Comparison of ENCODE assay signal across 10 cellular contexts in the genomic region with DNA sequence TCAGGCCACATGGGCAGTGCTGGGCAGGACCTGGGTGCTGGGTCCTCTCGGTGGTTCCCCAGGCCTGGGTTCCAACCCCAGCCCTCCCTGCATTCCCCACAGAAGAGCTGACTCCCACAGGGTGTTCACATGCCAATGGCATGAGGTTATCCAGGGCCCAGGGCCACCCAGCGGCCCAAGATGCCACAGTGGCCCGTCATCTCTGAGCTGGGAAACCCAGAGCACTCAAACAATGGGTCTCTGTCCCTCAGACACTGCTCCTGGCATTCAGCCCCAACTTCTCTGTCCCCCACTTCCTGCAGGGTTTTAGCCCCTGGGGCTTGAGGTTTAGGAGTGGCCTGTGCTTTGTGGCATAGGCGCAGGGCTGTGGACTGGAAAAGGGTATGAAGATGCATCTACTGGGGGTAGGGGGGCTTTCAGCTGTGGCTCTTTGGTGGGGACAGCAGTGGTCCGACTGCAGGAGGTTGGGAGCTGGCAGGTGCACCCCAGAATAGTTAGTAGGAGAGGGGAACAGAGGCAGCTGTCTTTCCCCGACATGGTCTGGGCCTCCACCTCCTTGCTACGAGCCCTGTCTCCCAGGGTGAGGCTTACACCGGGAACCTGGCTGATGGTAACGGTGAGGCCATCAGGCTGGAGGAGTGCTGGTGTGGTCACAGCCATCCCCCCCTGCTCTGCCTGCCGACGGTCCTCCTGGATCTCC. TPM values are rescaled to one million over a fixed set of nuclear protein-coding genes. Genes with fewer than 3 reads are reported as not detected.
DNase-seq lines count a peak whose midpoint lies in the region; ATAC-seq and TF ChIP-seq lines count a peak whose summit lies in the region.
"Had no signal": no experiment of that assay in that cellular context is flagged by ENCODE, and none has a peak within 500 bp of the region (broad histone marks: within the 10 kb centered on the region; RNA-seq: fewer than 3 reads in every experiment).

No MANE protein-coding gene starts in this region.

- H3K9ac ChIP-seq in fibroblast of lung (ENCODE audit: insufficient read depth, low read length): peak overlapping the region; percentile 91

- peaks cover 24% of the 10 kb centered on the region for H3K36me3 ChIP-seq in fibroblast of lung (ENCODE audit: control insufficient read depth, insufficient read depth, low read length)

- CTCF ChIA-PET in RWPE1 (lab: Yijun Ruan, JAX): interaction anchor here (0.5 to 8.3 kb wide), 17 partner anchors 10 to 1229 kb away, joined by 3 to 112 read pairs (median 4); a partner anchor contains a TSS

- H3K9me3 ChIP-seq in fibroblast of lung (ENCODE audit: control insufficient read depth, insufficient read depth, low read depth, low read length): no peaks in the 10 kb centered on the region

- H3K4me2 ChIP-seq in fibroblast of lung (ENCODE audit: extremely low read depth, insufficient read depth, low read length): peak overlapping the region; percentile 79

- H2AFZ ChIP-seq in fibroblast of lung (ENCODE audit: low read length): no peak overlapping the region

- H3K4me1 ChIP-seq in fibroblast of lung (ENCODE audit: control insufficient read depth, extremely low read depth, insufficient read depth, low read length): peaks cover 43% of the 10 kb centered on the region

- ATAC-seq in HG02970 (IDR thresholded peaks at IDR 0.05; ENCODE audit: low FRiP score, unreplicated experiment): no peak
- ATAC-seq: stimulated activated naive B cell treated with anti-CD40 and anti-IgM and Interleukin-4, amounts not matched to agents 10 μg/mL and 1 μg/mL and 100 μg/mL, for 72 hours had no signal

- peak overlapping the region; percentile 54 to 77 (median 58) for H3K4me3 ChIP-seq in fibroblast of lung (replicated peaks in 1 of 4; ENCODE audit: control extremely low read depth in 1 of 4, insufficient read depth in 1 of 4, low read depth in 3 of 4, low read length in 4 of 4)

- TF ChIP-seq CTCF in RWPE1 (conservative IDR thresholded peaks at IDR 0.05; ENCODE audit: low read depth): no peak
- no peak for TF ChIP-seq CTCF in fibroblast of lung (conservative IDR thresholded peaks at IDR 0.05 in 1 of 2, IDR thresholded peaks at IDR 0.05 in 1 of 2; ENCODE audit: low read depth in 1 of 2, low read length in 2 of 2)
- TF ChIP-seq CTCF in neural crest cell (conservative IDR thresholded peaks at IDR 0.05): no peak
- no peak for TF ChIP-seq CTCF in endothelial cell (IDR thresholded peaks at IDR 0.05; ENCODE audit: unreplicated experiment)

- H3K79me2 ChIP-seq in fibroblast of lung (ENCODE audit: control insufficient read depth, insufficient read depth, low read length): peaks cover 18% of the 10 kb centered on the region

- POLR2A ChIA-PET in RWPE1 (lab: Yijun Ruan, JAX; ENCODE audit: low non-redundant PET): no interaction called here

- H4K20me1 ChIP-seq in fibroblast of lung (ENCODE audit: control insufficient read depth, extremely low read depth, insufficient read depth, low read length): no peaks in the 10 kb centered on the region

- H3K27me3 Mint-ChIP-seq in neural crest cell (ENCODE audit: low read depth) (no peaks in the 10 kb centered on the region), endothelial cell (ENCODE audit: unreplicated experiment) (peaks cover 5% of the 10 kb centered on the region)

- in situ Hi-C loops in ACHN (cut with HindIII; ENCODE audit: low pct_ligation_motif_present, low pct_unique_long_range_greater_than_20kb, low sequenced_read_pairs) (no loop called here), G401 (cut with HindIII; ENCODE audit: low sequenced_read_pairs) (no loop called here)

- H3K4me1 Mint-ChIP-seq in neural crest cell: peaks cover 19% of the 10 kb centered on the region
- H3K4me1 Mint-ChIP-seq in endothelial cell (ENCODE audit: unreplicated experiment): peaks cover 22% of the 10 kb centered on the region

- H3K27ac ChIP-seq in RWPE1: peak overlapping the region; percentile 99
- H3K27ac ChIP-seq in fibroblast of lung (ENCODE audit: insufficient read depth, low read length): peak overlapping the region; percentile 95

- H3K4me3 Mint-ChIP-seq in neural crest cell (no peak overlapping the region), endothelial cell (ENCODE audit: unreplicated experiment) (no peak overlapping the region)
- H3K4me3 Mint-ChIP-seq: CD8-positive, alpha-beta memory T cell; stimulated activated naive B cell treated with anti-CD40 and anti-IgM and Interleukin-4, amounts not matched to agents 10 μg/mL and 1 μg/mL and 100 μg/mL, for 72 hours had no signal

- DNase-seq in ACHN (peak; percentile 92), RWPE1 (ENCODE audit: low spot score) (peak; percentile 90), fibroblast of lung (ENCODE audit: low read depth in 2 of 2) (peak; percentile 58 to 96), neural crest cell (ENCODE audit: low read depth, low spot score) (no peak), G401 (ENCODE audit: low spot score) (no peak), NK-92 (lab: John Stamatoyannopoulos, UW; ENCODE audit: unreplicated experiment) (no peak), endothelial cell (ENCODE audit: low spot score) (no peak)
- DNase-seq: CD8-positive, alpha-beta memory T cell; stimulated activated naive B cell treated with anti-CD40 and anti-IgM and Interleukin-4, amounts not matched to agents 10 μg/mL and 1 μg/mL and 100 μg/mL, for 72 hours had no signal

- H3K9me3 Mint-ChIP-seq in neural crest cell: no peaks in the 10 kb centered on the region
- no peaks in the 10 kb centered on the region for H3K9me3 Mint-ChIP-seq in endothelial cell (ENCODE audit: unreplicated experiment)
- H3K9me3 Mint-ChIP-seq: CD8-positive, alpha-beta memory T cell; stimulated activated naive B cell treated with anti-CD40 and anti-IgM and Interleukin-4, amounts not matched to agents 10 μg/mL and 1 μg/mL and 100 μg/mL, for 72 hours had no signal

- H3K27ac Mint-ChIP-seq in neural crest cell (ENCODE audit: unreplicated experiment) (peak overlapping the region; percentile 81), endothelial cell (ENCODE audit: unreplicated experiment) (no peak overlapping the region)
- H3K27ac Mint-ChIP-seq: CD8-positive, alpha-beta memory T cell; stimulated activated naive B cell treated with anti-CD40 and anti-IgM and Interleukin-4, amounts not matched to agents 10 μg/mL and 1 μg/mL and 100 μg/mL, for 72 hours had no signal

- no peaks in the 10 kb centered on the region for H3K27me3 ChIP-seq in fibroblast of lung (ENCODE audit: control insufficient read depth, insufficient read depth, low read length)

- H3K36me3 Mint-ChIP-seq in neural crest cell (ENCODE audit: low read depth) (no peaks in the 10 kb centered on the region), endothelial cell (ENCODE audit: low read depth, unreplicated experiment) (no peaks in the 10 kb centered on the region)
- H3K36me3 Mint-ChIP-seq: CD8-positive, alpha-beta memory T cell had no signal

RNA-seq across cellular contexts. Expression of a gene that starts 1.7 kb away (rescaled TPM):
- total RNA-seq in fibroblast of lung (14.4 and 38.0 TPM in 2 replicates), neural crest cell (0.33 TPM in 1 of 2 replicates, not detected in the other), endothelial cell (ENCODE audit: unreplicated experiment) (0.92 TPM)
- polyA plus RNA-seq in fibroblast of lung: 1.7 and 2.0 TPM in 2 replicates
- 17.5 and 33.4 TPM in 2 replicates for polyA plus RNA-seq in fibroblast of lung (2012)
- 17.4 and 25.3 TPM in 2 replicates for polyA minus RNA-seq in fibroblast of lung (ENCODE audit: low replicate concordance)
- total RNA-seq in G401 (2014; rRNA removed; shearing (Covaris generic)): 4.7 and 5.9 TPM in 2 replicates

RNA-seq across cellular contexts. Expression of a gene that starts 11.8 kb away (rescaled TPM):
- not detected in 2 replicates for total RNA-seq in fibroblast of lung
- polyA plus RNA-seq in fibroblast of lung: not detected in 2 replicates
- polyA plus RNA-seq in fibroblast of lung (2012): not detected in 2 replicates
- not detected in 2 replicates for polyA minus RNA-seq in fibroblast of lung (ENCODE audit: low replicate concordance)
- total RNA-seq in neural crest cell: not detected in 2 replicates
- not detected in 2 replicates for total RNA-seq in G401 (2014; rRNA removed; shearing (Covaris generic))
- total RNA-seq in endothelial cell (ENCODE audit: unreplicated experiment): not detected
- total RNA-seq: CD8-positive, alpha-beta memory T cell had no signal
- polyA plus RNA-seq: CD8-positive, alpha-beta memory T cell had no signal

RNA-seq across cellular contexts. Expression of a gene that starts 15.6 kb away (rescaled TPM):
- total RNA-seq in fibroblast of lung (8.9 and 9.2 TPM in 2 replicates), neural crest cell (22.8 and 27.5 TPM in 2 replicates), endothelial cell (ENCODE audit: unreplicated experiment) (17.7 TPM)
- polyA plus RNA-seq in fibroblast of lung: 8.2 and 11.0 TPM in 2 replicates
- 12.0 and 13.1 TPM in 2 replicates for polyA plus RNA-seq in fibroblast of lung (2012)
- polyA minus RNA-seq in fibroblast of lung (ENCODE audit: low replicate concordance): 1.0 and 4.3 TPM in 2 replicates
- 203 TPM in 2 replicates for total RNA-seq in G401 (2014; rRNA removed; shearing (Covaris generic))

RNA-seq across cellular contexts. Expression of a gene that starts 18.9 kb away (rescaled TPM):
- under 0.01 and 0.26 TPM in 2 replicates for total RNA-seq in fibroblast of lung
- polyA plus RNA-seq in fibroblast of lung: 0.11 and 0.43 TPM in 2 replicates
- polyA plus RNA-seq in fibroblast of lung (2012): 0.62 and 1.1 TPM in 2 replicates
- polyA minus RNA-seq in fibroblast of lung (ENCODE audit: low replicate concordance): 0.12 and 0.26 TPM in 2 replicates
- total RNA-seq in neural crest cell: 2.0 and 3.1 TPM in 2 replicates
- total RNA-seq in G401 (2014; rRNA removed; shearing (Covaris generic)): 1.0 and 3.1 TPM in 2 replicates
- total RNA-seq in endothelial cell (ENCODE audit: unreplicated experiment): 3.6 TPM

RNA-seq across cellular contexts. Expression of a gene that starts 31.3 kb away (rescaled TPM):
- under 0.01 TPM in 2 replicates for total RNA-seq in fibroblast of lung
- 0.33 and 0.40 TPM in 2 replicates for polyA plus RNA-seq in fibroblast of lung
- 0.35 and 0.68 TPM in 2 replicates for polyA plus RNA-seq in fibroblast of lung (2012)
- not detected in 2 replicates for polyA minus RNA-seq in fibroblast of lung (ENCODE audit: low replicate concordance)
- total RNA-seq in neural crest cell: 8.7 and 8.8 TPM in 2 replicates
- total RNA-seq in G401 (2014; rRNA removed; shearing (Covaris generic)): 99.6 and 145 TPM in 2 replicates
- 71.3 TPM for total RNA-seq in endothelial cell (ENCODE audit: unreplicated experiment)

Comparison
In these comparisons a context has a peak if more than half of its experiments do, and no peak if none do; other contexts are left out.
1. DNase-seq: peak in ACHN (single experiment), RWPE1 (single experiment) and fibroblast of lung (2 of 2); none in neural crest cell (single experiment), G401 (single experiment), NK-92 (single experiment) and endothelial cell (single experiment).